ENCODE assay signal across 26 cellular contexts in genomic region chrX:39296472-39296871, GRCh38.
"Had no signal": no experiment of that assay in that cellular context is flagged by ENCODE, and none has a peak within 500 bp of the region (broad histone marks: within the 10 kb centered on the region; RNA-seq: fewer than 3 reads in every experiment).

No MANE protein-coding gene starts in this region.

- H3K9me3 ChIP-seq: left ventricle myocardium inferior, ovary, prostate gland had no signal

- DNase-seq: activated CD4-positive, alpha-beta memory T cell treated with anti-CD3 and anti-CD28 coated beads for 36 hours; activated CD4-positive, alpha-beta T cell treated with anti-CD3 and anti-CD28 coated beads for 36 hours; activated gamma-delta T cell; amniotic stem cell; effector memory CD8-positive, alpha-beta T cell; foreskin melanocyte; glutamatergic neuron; hippocampal formation; kidney glomerular epithelial cell; left ventricle myocardium inferior; mammary epithelial cell; ovary; stimulated activated CD4-positive, alpha-beta T cell treated with anti-CD3 and anti-CD28 coated beads, Interleukin-4, amount 100 ng/mL, for 24 hours; stimulated activated naive CD8-positive, alpha-beta T cell treated with anti-CD3 and anti-CD28 coated beads, Interleukin-15, amount 100 ng/mL, for 72 hours; T1000; tibial artery had no signal

- ATAC-seq: activated CD4-positive, alpha-beta T cell treated with anti-CD3 and anti-CD28 coated beads for 36 hours; effector memory CD8-positive, alpha-beta T cell; esophagus mucosa; natural killer cell treated with Interleukin-12 subunit alpha and Interleukin-12 subunit beta and Interleukin-15 and Interleukin-18, amount 100 ng/mL, for 72 hours; stimulated activated naive CD8-positive, alpha-beta T cell treated with anti-CD3 and anti-CD28 coated beads, Interleukin-15, amount 100 ng/mL, for 72 hours; WTC11 had no signal

- H3K36me3 Mint-ChIP-seq: mesothelial cell of epicardium; natural killer cell treated with Interleukin-12 subunit alpha and Interleukin-12 subunit beta and Interleukin-15 and Interleukin-18, amount 100 ng/mL, for 72 hours; WTC11 had no signal

- H3K9me3 Mint-ChIP-seq: central memory CD8-positive, alpha-beta T cell had no signal

- H3K4me3 ChIP-seq: breast epithelium, left ventricle myocardium inferior, ovary, prostate gland, tibial artery had no signal

- H3K27me3 ChIP-seq: ovary, tibial artery had no signal

- H3K27ac ChIP-seq: breast epithelium, left ventricle myocardium inferior, ovary, prostate gland, tibial artery had no signal

- H3K4me3 Mint-ChIP-seq: activated CD4-positive, alpha-beta memory T cell treated with anti-CD3 and anti-CD28 coated beads for 36 hours; activated CD4-positive, alpha-beta T cell treated with anti-CD3 and anti-CD28 coated beads for 36 hours; activated T-helper 1 cell treated with anti-CD3 and anti-CD28 coated beads, Interleukin-12 subunit alpha, Interleukin-12 subunit beta, Interleukin-2, Interleukin-4 antibody, amounts not matched to agents 30 ng/mL and 10 ng/mL and 1 ng/mL, durations not matched to agents 14 hours and 24 hours and 36 hours; central memory CD8-positive, alpha-beta T cell; effector memory CD8-positive, alpha-beta T cell; mesothelial cell of epicardium; natural killer cell treated with Interleukin-12 subunit alpha and Interleukin-12 subunit beta and Interleukin-15 and Interleukin-18, amount 100 ng/mL, for 72 hours; stimulated activated naive CD8-positive, alpha-beta T cell treated with anti-CD3 and anti-CD28 coated beads, Interleukin-15, amount 100 ng/mL, for 72 hours; T-helper 1 cell treated with Interleukin-12 subunit alpha and Interleukin-12 subunit beta and Interleukin-4 antibody, amounts not matched to agents 30 μg/mL and 1 μg/mL, for 36 hours; WTC11 had no signal

- FAIRE-seq: endothelial cell of umbilical vein had no signal

- H3K4me1 ChIP-seq: breast epithelium, left ventricle myocardium inferior, prostate gland, tibial artery had no signal

- H3K27ac Mint-ChIP-seq: activated CD4-positive, alpha-beta memory T cell treated with anti-CD3 and anti-CD28 coated beads for 36 hours; activated CD4-positive, alpha-beta T cell treated with anti-CD3 and anti-CD28 coated beads for 36 hours; effector memory CD8-positive, alpha-beta T cell; mesothelial cell of epicardium; natural killer cell treated with Interleukin-12 subunit alpha and Interleukin-12 subunit beta and Interleukin-15 and Interleukin-18, amount 100 ng/mL, for 72 hours; stimulated activated naive CD8-positive, alpha-beta T cell treated with anti-CD3 and anti-CD28 coated beads, Interleukin-15, amount 100 ng/mL, for 72 hours; T-helper 1 cell treated with Interleukin-12 subunit alpha and Interleukin-12 subunit beta and Interleukin-4 antibody, amounts not matched to agents 30 μg/mL and 1 μg/mL, for 36 hours; WTC11 had no signal

- H3K36me3 ChIP-seq: breast epithelium, left ventricle myocardium inferior, ovary, prostate gland, tibial artery had no signal

- H3K4me1 Mint-ChIP-seq: central memory CD8-positive, alpha-beta T cell; mesothelial cell of epicardium; WTC11 had no signal

- H3K27me3 Mint-ChIP-seq: activated CD4-positive, alpha-beta memory T cell treated with anti-CD3 and anti-CD28 coated beads for 36 hours; activated CD4-positive, alpha-beta T cell treated with anti-CD3 and anti-CD28 coated beads for 36 hours; stimulated activated naive CD8-positive, alpha-beta T cell treated with anti-CD3 and anti-CD28 coated beads, Interleukin-15, amount 100 ng/mL, for 72 hours had no signal
